In the genomic region with DNA sequence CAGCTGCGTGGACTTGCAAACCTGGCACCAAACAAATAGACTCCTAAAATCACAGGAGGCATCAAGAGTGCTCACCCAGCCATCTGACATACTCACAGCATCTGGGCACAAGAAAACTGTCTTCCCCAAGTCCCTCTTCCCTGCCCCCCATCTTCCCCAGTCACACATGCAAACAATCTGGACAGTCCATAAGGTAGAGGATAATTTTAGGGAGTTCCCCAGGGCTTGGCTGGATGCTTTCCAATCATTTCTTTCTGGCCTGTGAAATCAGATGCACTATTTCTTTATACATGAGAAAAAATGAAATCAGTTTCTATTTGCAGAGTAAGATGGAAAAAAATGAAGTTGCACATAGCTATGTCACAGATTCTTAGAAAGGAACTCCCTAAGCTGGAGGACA, we compare ENCODE assay signal across 20 cellular contexts.
"Had no signal": no experiment of that assay in that cellular context is flagged by ENCODE, and none has a peak within 500 bp of the region (broad histone marks: within the 10 kb centered on the region; RNA-seq: fewer than 3 reads in every experiment).

No MANE protein-coding gene starts in this region.

- H3K27me3 Mint-ChIP-seq: activated naive CD4-positive, alpha-beta T cell treated with anti-CD3 and anti-CD28 coated beads, Interleukin-2, amount 10 ng/mL, durations not matched to agents 7 days and 5 days had no signal

- H3K36me3 Mint-ChIP-seq: activated naive CD4-positive, alpha-beta T cell treated with anti-CD3 and anti-CD28 coated beads, Interleukin-2, amount 10 ng/mL, durations not matched to agents 7 days and 5 days; activated naive CD8-positive, alpha-beta T cell treated with anti-CD3 and anti-CD28 coated beads, Interleukin-2, amount 10 ng/mL, durations not matched to agents 7 days and 5 days had no signal

- DNase-seq: activated CD4-positive, CD25-positive, alpha-beta regulatory T cell; activated CD8-positive, alpha-beta memory T cell treated with anti-CD3 and anti-CD28 coated beads, Interleukin-2, amount 50 U/mL, for 4 hours; activated CD8-positive, alpha-beta T cell treated with anti-CD3 and anti-CD28 coated beads for 36 hours; activated gamma-delta T cell treated with Interleukin-2 at 50 U/mL for 16 hours; activated naive CD4-positive, alpha-beta T cell treated with anti-CD3 and anti-CD28 coated beads, Interleukin-2, amount 10 ng/mL, durations not matched to agents 7 days and 5 days; activated naive CD8-positive, alpha-beta T cell treated with anti-CD3 and anti-CD28 coated beads, Interleukin-2, amount 10 ng/mL, durations not matched to agents 7 days and 5 days; activated T-cell treated with anti-CD3 and anti-CD28 coated beads, Interleukin-2, amount 50 U/mL, for 72 hours; adrenal gland; MG63; NCI-H1105 treated with DMSO at 0.1 percent for 48 hours; NCI-H1436 treated with DMSO at 0.1 percent for 48 hours; NCI-H2029; NCI-H2107; NCI-H526; Peyer's patch; Right ventricle myocardium superior; SJCRH30; SK-N-SH; T-helper 1 cell had no signal

- H3K9me3 Mint-ChIP-seq: activated CD8-positive, alpha-beta T cell treated with anti-CD3 and anti-CD28 coated beads for 36 hours; activated naive CD4-positive, alpha-beta T cell treated with anti-CD3 and anti-CD28 coated beads, Interleukin-2, amount 10 ng/mL, durations not matched to agents 7 days and 5 days; activated naive CD8-positive, alpha-beta T cell treated with anti-CD3 and anti-CD28 coated beads, Interleukin-2, amount 10 ng/mL, durations not matched to agents 7 days and 5 days; activated T-cell treated with anti-CD3 and anti-CD28 coated beads, Interleukin-2, amount 50 U/mL, for 72 hours; activated T-helper 2 cell treated with anti-CD3 and anti-CD28 coated beads, Interferon-gamma antibody, Interleukin-2, Interleukin-4, amounts not matched to agents 10 μg/mL and 5 μg/mL and 100 μg/mL, durations not matched to agents 14 hours and 24 hours and 36 hours had no signal

- H3K4me3 Mint-ChIP-seq: activated CD8-positive, alpha-beta T cell treated with anti-CD3 and anti-CD28 coated beads for 36 hours; activated naive CD4-positive, alpha-beta T cell treated with anti-CD3 and anti-CD28 coated beads, Interleukin-2, amount 10 ng/mL, durations not matched to agents 7 days and 5 days; activated naive CD8-positive, alpha-beta T cell treated with anti-CD3 and anti-CD28 coated beads, Interleukin-2, amount 10 ng/mL, durations not matched to agents 7 days and 5 days; activated T-cell treated with anti-CD3 and anti-CD28 coated beads, Interleukin-2, amount 50 U/mL, for 72 hours had no signal

- H3K27ac Mint-ChIP-seq: activated CD8-positive, alpha-beta T cell treated with anti-CD3 and anti-CD28 coated beads for 36 hours; activated naive CD4-positive, alpha-beta T cell treated with anti-CD3 and anti-CD28 coated beads, Interleukin-2, amount 10 ng/mL, durations not matched to agents 7 days and 5 days; activated naive CD8-positive, alpha-beta T cell treated with anti-CD3 and anti-CD28 coated beads, Interleukin-2, amount 10 ng/mL, durations not matched to agents 7 days and 5 days; activated T-cell treated with anti-CD3 and anti-CD28 coated beads, Interleukin-2, amount 50 U/mL, for 72 hours; activated T-helper 2 cell treated with anti-CD3 and anti-CD28 coated beads, Interferon-gamma antibody, Interleukin-2, Interleukin-4, amounts not matched to agents 10 μg/mL and 5 μg/mL and 100 μg/mL, durations not matched to agents 14 hours and 24 hours and 36 hours had no signal

- ATAC-seq: activated CD8-positive, alpha-beta T cell treated with anti-CD3 and anti-CD28 coated beads for 36 hours; activated T-cell treated with anti-CD3 and anti-CD28 coated beads, Interleukin-2, amount 50 U/mL, for 72 hours had no signal
